10 cellular contexts compared by ENCODE assay signal in the genomic region with DNA sequence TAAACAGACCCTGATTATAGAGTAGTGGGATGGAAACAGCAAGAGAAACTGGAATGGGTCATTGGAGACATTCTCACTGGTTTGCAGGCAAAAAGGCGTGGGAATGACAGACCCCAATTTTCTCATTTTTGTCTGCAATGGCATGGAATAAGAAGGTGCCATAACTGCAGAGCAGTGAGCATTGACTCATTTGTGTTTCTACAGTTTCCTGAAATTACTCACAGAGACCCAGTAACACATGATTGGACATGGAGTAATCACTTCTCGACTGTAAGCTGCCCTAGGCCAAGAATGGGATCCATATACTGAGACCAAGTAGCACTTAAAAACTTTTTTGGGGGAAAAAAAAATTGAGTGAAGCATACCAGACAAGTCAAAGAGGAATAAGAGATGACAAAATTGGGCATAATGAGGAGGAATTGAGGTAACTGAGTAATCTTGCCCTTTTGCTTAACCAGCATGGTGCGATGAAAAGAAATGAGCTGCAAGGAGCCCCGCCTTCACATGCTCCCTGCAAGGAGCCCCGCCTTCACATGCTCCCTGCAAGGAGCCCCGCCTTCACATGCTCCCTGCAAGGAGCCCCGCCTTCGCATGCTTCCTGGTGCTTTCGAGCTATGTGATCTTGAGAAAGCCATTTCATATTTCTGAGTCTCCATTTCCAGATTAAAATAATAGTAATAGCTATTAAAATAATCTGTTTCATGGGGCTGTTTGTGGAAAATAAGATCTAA. TPM values are rescaled to one million over a fixed set of nuclear protein-coding genes. Genes with fewer than 3 reads are reported as not detected.
DNase-seq lines count a peak whose midpoint lies in the region; ATAC-seq and TF ChIP-seq lines count a peak whose summit lies in the region.
"Had no signal": no experiment of that assay in that cellular context is flagged by ENCODE, and none has a peak within 500 bp of the region (broad histone marks: within the 10 kb centered on the region; RNA-seq: fewer than 3 reads in every experiment).

No MANE protein-coding gene starts in this region.

- H3K4me1 Mint-ChIP-seq in T-helper 17 cell (peaks cover 17% of the 10 kb centered on the region), osteocyte (ENCODE audit: unreplicated experiment) (peaks cover 2% of the 10 kb centered on the region)

- H3K9me3 ChIP-seq in HAP-1 (no peaks in the 10 kb centered on the region), T-helper 17 cell (ENCODE audit: control insufficient read depth, low read length, poor library complexity, severe bottlenecking) (no peaks in the 10 kb centered on the region), colonic mucosa (no peaks in the 10 kb centered on the region)
- H3K9me3 ChIP-seq: SJSA1 had no signal

- in situ Hi-C loops in HAP-1 (cut with MboI; ENCODE audit: low sequenced_read_pairs), result no loop called here

- no peaks in the 10 kb centered on the region for H3K9me3 Mint-ChIP-seq in osteocyte (ENCODE audit: unreplicated experiment)
- H3K9me3 Mint-ChIP-seq: nephron had no signal

- intact Hi-C loops in colonic mucosa (cut with DNase I), result no loop called here

- H3K4me3 Mint-ChIP-seq in T-helper 17 cell, result peak overlapping the region; percentile 74
- H3K4me3 Mint-ChIP-seq in osteocyte (ENCODE audit: unreplicated experiment), result no peak overlapping the region
- H3K4me3 Mint-ChIP-seq: nephron had no signal

- no peak for TF ChIP-seq CTCF in colonic mucosa (IDR thresholded peaks at IDR 0.05)
- TF ChIP-seq CTCF in osteocyte (IDR thresholded peaks at IDR 0.05), result no peak

- H3K27me3 ChIP-seq in HAP-1 (ENCODE audit: low read depth) (no peaks in the 10 kb centered on the region), colonic mucosa (no peaks in the 10 kb centered on the region)
- H3K27me3 ChIP-seq: SJSA1 had no signal

- H3K4me1 ChIP-seq in HAP-1 (peaks cover 17% of the 10 kb centered on the region), colonic mucosa (peaks cover 5% of the 10 kb centered on the region)
- H3K4me1 ChIP-seq: SJSA1 had no signal

- H3K4me3 ChIP-seq in HAP-1 (no peak overlapping the region), colonic mucosa (no peak overlapping the region)
- H3K4me3 ChIP-seq: SJSA1 had no signal

- H3K27me3 Mint-ChIP-seq in T-helper 17 cell (no peaks in the 10 kb centered on the region), osteocyte (ENCODE audit: unreplicated experiment) (no peaks in the 10 kb centered on the region)

- H3K27ac Mint-ChIP-seq in T-helper 17 cell, result peak overlapping the region; percentile 87
- no peak overlapping the region for H3K27ac Mint-ChIP-seq in osteocyte (ENCODE audit: unreplicated experiment)
- H3K27ac Mint-ChIP-seq: nephron had no signal

- peaks cover 24% of the 10 kb centered on the region for H3K36me3 ChIP-seq in HAP-1 (replicated peaks)
- H3K36me3 ChIP-seq in colonic mucosa, result no peaks in the 10 kb centered on the region
- H3K36me3 ChIP-seq: SJSA1 had no signal

- peak; percentile 85 for ATAC-seq in T-helper 17 cell
- ATAC-seq in GM18520 (IDR thresholded peaks at IDR 0.05; ENCODE audit: unreplicated experiment), result no peak
- ATAC-seq in HG03135 (IDR thresholded peaks at IDR 0.05; ENCODE audit: unreplicated experiment), result no peak

- peak overlapping the region; percentile 42 for H3K27ac ChIP-seq in colonic mucosa
- H3K27ac ChIP-seq: SJSA1 had no signal

- no peaks in the 10 kb centered on the region for H3K36me3 Mint-ChIP-seq in T-helper 17 cell (ENCODE audit: low read depth)
- H3K36me3 Mint-ChIP-seq in osteocyte (ENCODE audit: unreplicated experiment), result peaks cover 6% of the 10 kb centered on the region

- DNase-seq in HAP-1 (ENCODE audit: low spot score in 2 of 2) (peak; percentile 27 to 79), T-helper 17 cell (peak in 2 of 3 donors; percentile 34 to 53), colonic mucosa (peak; percentile 80), DMS153 treated with DMSO at 0.1 percent for 48 hours (lab: John Stamatoyannopoulos, UW; ENCODE audit: unreplicated experiment) (no peak), osteocyte (ENCODE audit: extremely low spot score, unreplicated experiment) (no peak)
- DNase-seq in stimulated activated CD4-positive, alpha-beta T cell treated with anti-CD3 and anti-CD28 coated beads, TNF-alpha, amount 100 ng/mL, for 24 hours (ENCODE audit: low read depth in 3 of 3), result peak; percentile 17 to 45 (median 22)

- peak overlapping the region in 1 of 2 donors; percentile 30 for H3K9ac ChIP-seq in colonic mucosa (ENCODE audit: low read depth in 2 of 2, low read length in 2 of 2)

RNA-seq across cellular contexts. Expression of gene NHSL1, which starts 44.2 kb away (rescaled TPM):
- total RNA-seq in T-helper 17 cell (1 to 10 TPM in 1 of 2 donors, under 1 TPM in 1; 0.86 to 1.0 TPM), colonic mucosa (10 to 100 TPM; 82.8 to 94.8 TPM), osteocyte (19.0 and 21.2 TPM in 2 replicates)

RNA-seq across cellular contexts. Expression of gene HEBP2, which starts 51.1 kb away (rescaled TPM):
- total RNA-seq in T-helper 17 cell (10 to 100 TPM; 32.9 to 50.4 TPM), colonic mucosa (10 to 100 TPM; 82.3 to 93.6 TPM), osteocyte (33.9 and 36.8 TPM in 2 replicates)

Comparison
In these comparisons a context has a peak if more than half of its experiments do, and no peak if none do; other contexts are left out.
1. DNase-seq: peak in HAP-1 (2 of 2), T-helper 17 cell (2 of 3), colonic mucosa (single experiment) and stimulated activated CD4-positive, alpha-beta T cell treated with anti-CD3 and anti-CD28 coated beads, TNF-alpha, amount 100 ng/mL, for 24 hours (3 of 3); none in DMS153 treated with DMSO at 0.1 percent for 48 hours (single experiment) and osteocyte (single experiment).